10 cellular contexts compared by ENCODE assay signal in genomic region chr1:29688477-29689365, GRCh38.
DNase-seq lines count a peak whose midpoint lies in the region; ATAC-seq and TF ChIP-seq lines count a peak whose summit lies in the region.
"Had no signal": no experiment of that assay in that cellular context is flagged by ENCODE, and none has a peak within 500 bp of the region (broad histone marks: within the 10 kb centered on the region; RNA-seq: fewer than 3 reads in every experiment).

No MANE protein-coding gene starts in this region.

- CTCF ChIA-PET in AG04450 (lab: Charles Lee) = interaction anchor here (1.7 to 5.0 kb wide), 3 partner anchors 9 to 20 kb away, joined by 4 to 70 read pairs (median 24); no protein-coding TSS in a partner anchor

- H3K27ac ChIP-seq in AG04450 (ENCODE audit: low read depth, low read length) = peak overlapping the region; percentile 97
- H3K27ac ChIP-seq: psoas muscle, thoracic aorta had no signal

- no peaks in the 10 kb centered on the region for H3K27me3 ChIP-seq in AG04450 (ENCODE audit: control insufficient read depth, insufficient read depth, low read length)

- H3K9me3 ChIP-seq in AG04450 (ENCODE audit: control insufficient read depth, insufficient read depth, low read length) = no peaks in the 10 kb centered on the region; the same call in 1 of the 2 replicates
- H3K9me3 ChIP-seq: psoas muscle, thoracic aorta had no signal

- TF ChIP-seq CTCF in AG04450 (IDR thresholded peaks at IDR 0.05; ENCODE audit: low read depth, low read length) = no peak
- TF ChIP-seq CTCF in GM13976 (IDR thresholded peaks at IDR 0.05; ENCODE audit: borderline replicate concordance, control extremely low read depth, extremely low read depth, insufficient read depth, missing control alignments) = no peak

- no peak for ATAC-seq in HG02798 (IDR thresholded peaks at IDR 0.05; ENCODE audit: poor library complexity, unreplicated experiment)
- ATAC-seq: psoas muscle had no signal

- DNase-seq in AG04450 (ENCODE audit: low read depth, low spot score) (peak; percentile 73), GM13976 (ENCODE audit: low spot score) (peak; percentile 65), iris pigment epithelial cell (ENCODE audit: low read depth) (peak; percentile 77), DMS153 (lab: John Stamatoyannopoulos, UW) (no peak), NCI-H2196 treated with DMSO at 0.1 percent for 48 hours (lab: John Stamatoyannopoulos, UW; ENCODE audit: unreplicated experiment) (no peak), NCI-H1092 treated with DMSO at 0.1 percent for 48 hours (lab: John Stamatoyannopoulos, UW) (no peak)
- peak; percentile 47 to 60 for DNase-seq in activated T-cell treated with anti-CD3 and anti-CD28 coated beads, Interleukin-2, amount 50 U/mL, for 48 hours

- POLR2A ChIA-PET in AG04450 (lab: Yijun Ruan, JAX) = interaction anchor here (0.7 to 1.6 kb wide), 2 partner anchors 9 to 417 kb away, joined by 3 read pairs; no protein-coding TSS in a partner anchor

- in situ Hi-C loops in GM13976 (cut with MboI; ENCODE audit: low sequenced_read_pairs, unreplicated experiment) = no loop called here

- peak overlapping the region; percentile 25; the same call in 1 of the 2 replicates for H3K4me3 ChIP-seq in AG04450 (ENCODE audit: low read depth, low read length)
- H3K4me3 ChIP-seq: psoas muscle, thoracic aorta had no signal

Comparison
In these comparisons a context has a peak if more than half of its experiments do, and no peak if none do; other contexts are left out.
1. DNase-seq: peak in AG04450 (single experiment), GM13976 (single experiment), activated T-cell treated with anti-CD3 and anti-CD28 coated beads, Interleukin-2, amount 50 U/mL, for 48 hours (2 of 2) and iris pigment epithelial cell (single experiment); none in DMS153 (single experiment), NCI-H2196 treated with DMSO at 0.1 percent for 48 hours (single experiment) and NCI-H1092 treated with DMSO at 0.1 percent for 48 hours (single experiment).